In genomic region chr4:119059221-119059620, GRCh38 we compare ENCODE assay signal across 15 cellular contexts.
A peak's percentile ranks its signal among the peaks of the same experiment; 100 is the strongest.
DNase-seq lines count a peak whose midpoint lies in the region; ATAC-seq and FAIRE-seq lines count a peak whose summit lies in the region.
"Had no signal": no experiment of that assay in that cellular context is flagged by ENCODE, and none has a peak within 500 bp of the region (broad histone marks: within the 10 kb centered on the region; RNA-seq: fewer than 3 reads in every experiment).

No MANE protein-coding gene starts in this region.

- peaks cover 6% of the 10 kb centered on the region for H3K27me3 Mint-ChIP-seq in stimulated activated naive CD8-positive, alpha-beta T cell treated with anti-CD3 and anti-CD28 coated beads, Interleukin-15, amount 100 ng/mL, for 72 hours

- peak; percentile 39 for DNase-seq in NOMO-1 treated with DMSO at 0.1 percent for 48 hours (lab: John Stamatoyannopoulos, UW; ENCODE audit: unreplicated experiment)
- DNase-seq in NOMO-1 treated with dmso at 0.1 percent for 144 hours (lab: John Stamatoyannopoulos, UW; ENCODE audit: unreplicated experiment), result no peak
- peak; percentile 64 for DNase-seq in NCI-H82 (lab: John Stamatoyannopoulos, UW)
- DNase-seq in RCC 7860 (ENCODE audit: low spot score), result peak; percentile 1
- no peak for DNase-seq in HTR-8/SVneo (ENCODE audit: insufficient read length, low spot score)
- no peak for DNase-seq in activated CD4-positive, alpha-beta T cell treated with anti-CD3 and anti-CD28 coated beads, Interleukin-2, amount 50 U/mL, for 4 hours
- DNase-seq in stimulated activated naive CD8-positive, alpha-beta T cell treated with anti-CD3 and anti-CD28 coated beads, Interleukin-15, amount 100 ng/mL, for 72 hours, result no peak
- DNase-seq: CD8-positive, alpha-beta T cell; COR-L47; DMS53; GF-D8 had no signal

- no peaks in the 10 kb centered on the region for H3K9me3 Mint-ChIP-seq in stimulated activated naive CD8-positive, alpha-beta T cell treated with anti-CD3 and anti-CD28 coated beads, Interleukin-15, amount 100 ng/mL, for 72 hours
- H3K9me3 Mint-ChIP-seq: CD8-positive, alpha-beta T cell had no signal

- H3K27ac Mint-ChIP-seq in stimulated activated naive CD8-positive, alpha-beta T cell treated with anti-CD3 and anti-CD28 coated beads, Interleukin-15, amount 100 ng/mL, for 72 hours, result no peak overlapping the region
- H3K27ac Mint-ChIP-seq: CD14-positive monocyte; CD8-positive, alpha-beta T cell had no signal

- ATAC-seq in HG02759 (IDR thresholded peaks at IDR 0.05; ENCODE audit: unreplicated experiment), result no peak
- no peak for ATAC-seq in stimulated activated naive CD8-positive, alpha-beta T cell treated with anti-CD3 and anti-CD28 coated beads, Interleukin-15, amount 100 ng/mL, for 72 hours
- ATAC-seq: CD8-positive, alpha-beta T cell had no signal

- no peaks in the 10 kb centered on the region for H3K4me1 Mint-ChIP-seq in stimulated activated naive CD8-positive, alpha-beta T cell treated with anti-CD3 and anti-CD28 coated beads, Interleukin-15, amount 100 ng/mL, for 72 hours
- H3K4me1 Mint-ChIP-seq: CD14-positive monocyte had no signal

- no peak overlapping the region for H3K4me3 Mint-ChIP-seq in stimulated activated naive CD8-positive, alpha-beta T cell treated with anti-CD3 and anti-CD28 coated beads, Interleukin-15, amount 100 ng/mL, for 72 hours
- H3K4me3 Mint-ChIP-seq: CD14-positive monocyte; CD8-positive, alpha-beta T cell had no signal

- FAIRE-seq in RCC 7860 (lab: Jason Lieb, UNC) (no peak), HTR-8/SVneo (lab: Jason Lieb, UNC) (no peak)
- FAIRE-seq: GM19239, H1 had no signal

Comparison
In these comparisons a context has a peak if more than half of its experiments do, and no peak if none do; other contexts are left out.
1. DNase-seq: peak in NOMO-1 treated with DMSO at 0.1 percent for 48 hours (single experiment), NCI-H82 (single experiment) and RCC 7860 (single experiment); none in NOMO-1 treated with dmso at 0.1 percent for 144 hours (single experiment), HTR-8/SVneo (single experiment), activated CD4-positive, alpha-beta T cell treated with anti-CD3 and anti-CD28 coated beads, Interleukin-2, amount 50 U/mL, for 4 hours (0 of 2) and stimulated activated naive CD8-positive, alpha-beta T cell treated with anti-CD3 and anti-CD28 coated beads, Interleukin-15, amount 100 ng/mL, for 72 hours (0 of 2).